In genomic region chr11:18540207-18541009, GRCh38 we compare ENCODE assay signal across 9 cellular contexts. TPM values are rescaled to one million over a fixed set of nuclear protein-coding genes. Genes with fewer than 3 reads are reported as not detected.
A peak's percentile ranks its signal among the peaks of the same experiment; 100 is the strongest.
DNase-seq lines count a peak whose midpoint lies in the region; ATAC-seq, FAIRE-seq and TF ChIP-seq lines count a peak whose summit lies in the region.
"Had no signal": no experiment of that assay in that cellular context is flagged by ENCODE, and none has a peak within 500 bp of the region (broad histone marks: within the 10 kb centered on the region; RNA-seq: fewer than 3 reads in every experiment).

No MANE protein-coding gene starts in this region.

- FAIRE-seq in GM12891 (lab: Jason Lieb, UNC) (peak; percentile 85), colon (lab: Jason Lieb, UNC) (peak; percentile 21)

- 76 to 92% (median 88%) methylated on average over 1 of the region's 1 CpG for WGBS in psoas muscle, 3 donors

- H3K4me3 ChIP-seq in AG09309 (ENCODE audit: control insufficient read depth, low read depth, low read length), result no peak overlapping the region
- no peak overlapping the region for H3K4me3 ChIP-seq in psoas muscle

- H3K9me3 ChIP-seq in psoas muscle, result no peaks in the 10 kb centered on the region

- H3K4me1 ChIP-seq in psoas muscle, result no peaks in the 10 kb centered on the region

- ATAC-seq in psoas muscle, result no peak
- ATAC-seq in HG03175 (IDR thresholded peaks at IDR 0.05; ENCODE audit: unreplicated experiment), result no peak
- ATAC-seq in HG03025 (IDR thresholded peaks at IDR 0.05; ENCODE audit: low FRiP score, unreplicated experiment), result no peak

- intact Hi-C loops in psoas muscle (cut with DNase I), result loop anchor here in 1 of 2 donors (5.0 to 10.0 kb wide), 2 partner anchors 94 to 192 kb away; partner anchors contain the start of gene SPTY2D1

- H3K36me3 ChIP-seq in psoas muscle (ENCODE audit: insufficient read depth in 1 of 2, low read depth in 1 of 2), result peaks cover 4 to 72% of the 10 kb centered on the region in 2 donors

- DNase-seq in AG09309 (ENCODE audit: low read depth) (no peak), GM12891 (ENCODE audit: insufficient read length, low spot score) (no peak), NCI-H345 treated with DMSO at 0.1 percent for 48 hours (lab: John Stamatoyannopoulos, UW; ENCODE audit: unreplicated experiment) (peak; percentile 24), psoas muscle (no peak)
- DNase-seq in stimulated activated CD8-positive, alpha-beta memory T cell treated with anti-CD3 and anti-CD28 coated beads, Interleukin-4, amount 100 ng/mL, for 48 hours, result no peak

- no peak for TF ChIP-seq POLR2A in GM12891 (IDR thresholded peaks at IDR 0.05; ENCODE audit: low read depth, low read length)

- no peak overlapping the region for H3K27ac ChIP-seq in psoas muscle
- H3K27ac ChIP-seq: epithelial cell of prostate had no signal

- TF ChIP-seq CTCF in AG09309 (IDR thresholded peaks at IDR 0.05; ENCODE audit: control insufficient read depth, insufficient read depth, low read depth, low read length, missing control alignments) (peak; percentile 26), psoas muscle (IDR thresholded peaks at IDR 0.05) (peak; percentile 35)

- H3K27me3 ChIP-seq in psoas muscle (ENCODE audit: insufficient read depth in 3 of 3, low read length in 2 of 3), result no peaks in the 10 kb centered on the region

TF ChIP-seq in GM12891, 5 proteins besides CTCF, POLR2A, EP300 and RAD21:
- TF ChIP-seq PAX5 (IDR thresholded peaks at IDR 0.05; ENCODE audit: insufficient read depth, low read length, severe bottlenecking) (no peak), TAF1 (IDR thresholded peaks at IDR 0.05; ENCODE audit: low read depth, low read length) (no peak), POU2F2 (IDR thresholded peaks at IDR 0.05; ENCODE audit: low read depth, low read length) (no peak), SPI1 (IDR thresholded peaks at IDR 0.05; ENCODE audit: low read depth, low read length) (no peak), POLR2AphosphoS5 (IDR thresholded peaks at IDR 0.05; ENCODE audit: low read depth, low read length) (no peak)

RNA-seq across cellular contexts. Expression of gene TSG101, which starts 13.7 kb away (rescaled TPM):
- polyA plus RNA-seq in GM12891 (2012; ENCODE audit: low read depth, missing spikeins), result 35.6 TPM
- total RNA-seq in psoas muscle, result 100 to 1,000 TPM in 1 of 4 donors, 10 to 100 TPM in 3; 66.5 to 105 (median 76.6) TPM
- 100 to 1,000 TPM in 2 of 3 donors, 10 to 100 TPM in 1; 53.2 to 143 (median 124) TPM for polyA plus RNA-seq in psoas muscle

RNA-seq across cellular contexts. Expression of gene UEVLD, which starts 48.1 kb away (rescaled TPM):
- 9.0 TPM for polyA plus RNA-seq in GM12891 (2012; ENCODE audit: low read depth, missing spikeins)
- 10 to 100 TPM in 3 of 4 donors, 1 to 10 TPM in 1; 9.9 to 19.0 (median 14.2) TPM for total RNA-seq in psoas muscle
- polyA plus RNA-seq in psoas muscle, result 10 to 100 TPM in 1 of 3 donors, 1 to 10 TPM in 2; 9.4 to 38.6 (median 9.6) TPM

RNA-seq across cellular contexts. Expression of gene MISFA, which starts 59.2 kb away (rescaled TPM):
- polyA plus RNA-seq in GM12891 (2012; ENCODE audit: low read depth, missing spikeins), result 2.3 TPM
- 1 to 10 TPM; 3.1 to 7.2 (median 5.7) TPM for total RNA-seq in psoas muscle
- polyA plus RNA-seq in psoas muscle, result 1 to 10 TPM; 1.4 to 6.1 (median 5.8) TPM
